In the genomic region with DNA sequence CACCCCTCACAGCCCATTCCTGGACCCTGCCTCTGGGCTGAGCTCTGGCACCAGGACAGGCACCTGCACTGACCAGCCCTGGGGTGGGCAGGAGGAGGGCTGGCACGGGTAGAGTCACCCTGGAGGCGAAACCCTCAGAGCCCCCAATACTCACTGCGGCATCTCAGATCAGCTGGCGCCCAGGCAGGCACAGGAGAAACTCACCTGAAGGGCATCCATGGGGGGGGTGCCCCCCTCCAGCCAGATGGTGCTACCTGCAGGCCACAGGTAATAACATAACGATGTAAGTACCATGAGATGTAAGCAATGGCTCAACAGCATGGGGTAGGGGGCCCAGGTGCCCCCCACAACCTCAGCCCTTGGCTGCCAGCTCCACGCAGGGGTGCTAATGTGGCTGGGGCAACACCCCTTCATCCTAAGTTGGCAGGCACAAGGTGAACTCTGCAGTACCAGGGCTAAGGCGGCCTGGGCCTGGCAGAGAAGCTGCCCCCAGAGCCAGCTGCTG, we compare ENCODE assay signal across 24 cellular contexts. TPM values are rescaled to one million over a fixed set of nuclear protein-coding genes. Genes with fewer than 3 reads are reported as not detected.
A peak's percentile ranks its signal among the peaks of the same experiment; 100 is the strongest.
DNase-seq lines count a peak whose midpoint lies in the region; ATAC-seq, FAIRE-seq and TF ChIP-seq lines count a peak whose summit lies in the region.
"Had no signal": no experiment of that assay in that cellular context is flagged by ENCODE, and none has a peak within 500 bp of the region (broad histone marks: within the 10 kb centered on the region; RNA-seq: fewer than 3 reads in every experiment).

No MANE protein-coding gene starts in this region.

- peaks cover 0 to 48% of the 10 kb centered on the region in 2 experiments; a peak in 1 of 3 replicates for H3K36me3 ChIP-seq in HEK293 (ENCODE audit: control insufficient read depth in 2 of 2, insufficient read depth in 1 of 2, low read length in 2 of 2)
- peaks cover 21 to 25% of the 10 kb centered on the region in 2 experiments for H3K36me3 ChIP-seq in GM12878 (ENCODE audit: control insufficient read depth in 2 of 2, insufficient read depth in 2 of 2, low read length in 1 of 2)
- H3K36me3 ChIP-seq in ovary, result no peaks in the 10 kb centered on the region

- no peak for TF ChIP-seq CTCF in HEK293 (tag by site-specific recombination; IDR thresholded peaks at IDR 0.05)
- no peak for TF ChIP-seq CTCF in GM12878 (IDR thresholded peaks at IDR 0.05 in 2 of 3, conservative IDR thresholded peaks at IDR 0.05 in 1 of 3; ENCODE audit: control insufficient read depth in 2 of 3, extremely low read depth in 1 of 3, insufficient read depth in 1 of 3, low read depth in 3 of 3, low read length in 3 of 3)
- TF ChIP-seq CTCF in osteocyte (IDR thresholded peaks at IDR 0.05), result no peak
- no peak for TF ChIP-seq CTCF in ovary (IDR thresholded peaks at IDR 0.05)

- no peak for FAIRE-seq in GM12878 (lab: Jason Lieb, UNC)
- FAIRE-seq: G401.6, K562 had no signal

- H4K20me1 ChIP-seq in GM12878 (ENCODE audit: control insufficient read depth, insufficient read depth), result no peaks in the 10 kb centered on the region

- BruUV-seq in GM12878 (replicated peaks; lab: Mats Ljungman, UMichigan), result no TSS peak

- RAD21 ChIA-PET in GM12878 (lab: Charles Lee; ENCODE audit: unreplicated experiment), result interaction anchor here (1.1 kb wide), 1 partner anchor 40 kb away, joined by 4 read pairs; no protein-coding TSS in a partner anchor

- no peak overlapping the region for H3K9ac ChIP-seq in GM12878 (ENCODE audit: control insufficient read depth, insufficient read depth, low read length)

- H3K27ac Mint-ChIP-seq in osteocyte (ENCODE audit: unreplicated experiment), result no peak overlapping the region

- H3K9me3 Mint-ChIP-seq in osteocyte (ENCODE audit: unreplicated experiment), result no peaks in the 10 kb centered on the region

- TF ChIP-seq RAD21 in GM12878 (IDR thresholded peaks at IDR 0.05; ENCODE audit: insufficient read depth, low read depth, low read length), result no peak

- no peak overlapping the region for H3K4me2 ChIP-seq in GM12878 (ENCODE audit: control insufficient read depth, insufficient read depth)

- no peak overlapping the region for H3K4me3 Mint-ChIP-seq in osteocyte (ENCODE audit: unreplicated experiment)
- H3K4me3 Mint-ChIP-seq: B cell; CD8-positive, alpha-beta T cell had no signal

- in situ Hi-C loops in GM12878 (cut with MboI), result no loop called here

- 92% methylated on average over 7 of the region's 7 CpGs for WGBS in GM12878 (ENCODE audit: insufficient coverage, insufficient replicate concordance, low lambda C conversion rate, missing lambda C conversion rate)
- WGBS in ovary, 3 donors, result 93 to 98% (median 94%) methylated on average over 7 of the region's 7 CpGs

- CTCF ChIA-PET in HEK293 (lab: Yijun Ruan, JAX) (interaction anchor here (0.7 to 2.4 kb wide), 4 partner anchors 41 to 945 kb away, joined by 3 to 14 read pairs (median 4); no protein-coding TSS in a partner anchor), GM12878 (lab: Yijun Ruan, JAX) (interaction anchor here (3.0 kb wide), 1 partner anchor 9 kb away, joined by 16 read pairs; no protein-coding TSS in a partner anchor)

- H2AFZ ChIP-seq in GM12878 (ENCODE audit: control insufficient read depth, low read depth, low read length), result no peak overlapping the region

- no peaks in the 10 kb centered on the region for H3K79me2 ChIP-seq in GM12878 (ENCODE audit: control insufficient read depth, insufficient read depth, low read length)

- TF ChIP-seq EP300 in GM12878 (IDR thresholded peaks at IDR 0.05; ENCODE audit: borderline replicate concordance in 1 of 2, control insufficient read depth in 1 of 2, low read depth in 2 of 2, low read length in 2 of 2) (no peak), ovary (IDR thresholded peaks at IDR 0.05) (no peak)

- TF ChIP-seq POLR2A in GM12878 (IDR thresholded peaks at IDR 0.05; ENCODE audit: low read depth, low read length) (0 out of 2 replicates have a peak, but pooled peaks have one; percentile 8), ovary (IDR thresholded peaks at IDR 0.05) (no peak)

- peaks cover 18% of the 10 kb centered on the region for H3K36me3 Mint-ChIP-seq in osteocyte (ENCODE audit: unreplicated experiment)

- no peaks in the 10 kb centered on the region for H3K4me1 ChIP-seq in HEK293 (ENCODE audit: control insufficient read depth, insufficient read depth, low read length)
- no peaks in the 10 kb centered on the region for H3K4me1 ChIP-seq in GM12878 (ENCODE audit: control insufficient read depth, insufficient read depth, low read length)
- H3K4me1 ChIP-seq in ovary (ENCODE audit: insufficient read depth), result no peaks in the 10 kb centered on the region
- H3K4me1 ChIP-seq: Caco-2 had no signal

- SMC1A ChIA-PET in GM12878 (lab: Charles Lee; ENCODE audit: uncharacterized antibody, unreplicated experiment), result no interaction called here

- no peaks in the 10 kb centered on the region for H3K27me3 Mint-ChIP-seq in osteocyte (ENCODE audit: unreplicated experiment)
- H3K27me3 Mint-ChIP-seq: B cell had no signal

- no peaks in the 10 kb centered on the region for H3K9me3 ChIP-seq in HEK293 (ENCODE audit: control insufficient read depth, insufficient read depth, low read depth, low read length)
- H3K9me3 ChIP-seq in GM12878 (replicated peaks; ENCODE audit: control insufficient read depth, insufficient read depth, low read length), result no peaks in the 10 kb centered on the region
- no peaks in the 10 kb centered on the region for H3K9me3 ChIP-seq in ovary
- H3K9me3 ChIP-seq: Caco-2 had no signal

- H3K27me3 ChIP-seq in GM12878 (replicated peaks in 1 of 2; ENCODE audit: control insufficient read depth in 2 of 2, insufficient read depth in 2 of 2, low read length in 1 of 2), result no peaks in the 10 kb centered on the region
- H3K27me3 ChIP-seq in ovary, result no peaks in the 10 kb centered on the region

- intact Hi-C loops in GM12878 (cut with micrococcal nuclease; ENCODE audit: unreplicated experiment) (no loop called here), ovary (cut with DNase I) (no loop called here)

- no peaks in the 10 kb centered on the region for H3K4me1 Mint-ChIP-seq in osteocyte (ENCODE audit: unreplicated experiment)
- H3K4me1 Mint-ChIP-seq: B cell had no signal

- POLR2A ChIA-PET in HEK293 (lab: Yijun Ruan, JAX) (no interaction called here), GM12878 (lab: Charles Lee) (no interaction called here)

- no peak overlapping the region for H3K4me3 ChIP-seq in HEK293 (ENCODE audit: low read depth, low read length)
- no peak overlapping the region for H3K4me3 ChIP-seq in GM12878
- no peak overlapping the region for H3K4me3 ChIP-seq in ovary
- H3K4me3 ChIP-seq: K562 had no signal

- peak; percentile 55 for DNase-seq in activated CD8-positive, alpha-beta memory T cell treated with anti-CD3 and anti-CD28 coated beads for 24 hours
- DNase-seq in activated CD8-positive, alpha-beta memory T cell treated with anti-CD3 and anti-CD28 coated beads, Interleukin-2, amount 50 U/mL, for 4 hours, result no peak
- DNase-seq in GM12878 (ENCODE audit: low read depth, low spot score) (no peak), osteocyte (ENCODE audit: extremely low spot score, unreplicated experiment) (peak; percentile 80), NCI-H526 (lab: John Stamatoyannopoulos, UW) (no peak), ovary (no peak)
- no peak for DNase-seq in activated naive CD4-positive, alpha-beta T cell treated with Interleukin-2 at 50 U/mL for 16 hours
- DNase-seq: Caco-2, GOT3, HCEC 1CT, Kasumi-1, NCI-H1092 treated with DMSO at 0.1 percent for 48 hours, NCI-H1436, NCI-H187, NCI-H524, NCI-H774, SHP77 had no signal

- H3K27ac ChIP-seq in HEK293 (ENCODE audit: extremely low read depth, low read depth, low read length), result no peak overlapping the region
- no peak overlapping the region for H3K27ac ChIP-seq in GM12878 (ENCODE audit: control insufficient read depth, insufficient read depth)
- H3K27ac ChIP-seq in ovary, result no peak overlapping the region
- H3K27ac ChIP-seq: 22Rv1, C4-2B had no signal

- no peak for ATAC-seq in GM12878
- ATAC-seq: CD8-positive, alpha-beta T cell; K562 had no signal

RNA-seq across cellular contexts. Expression of a gene that starts 12.1 kb away (rescaled TPM):
- 28.8 and 34.3 TPM in 2 replicates for total RNA-seq in GM12878 (2013; cell fraction: nucleolus; rRNA removed)
- 8.1 and 9.2 TPM in 2 replicates for total RNA-seq in GM12878 (2014; rRNA removed)
- 5.3 and 7.2 TPM in 2 replicates for total RNA-seq in GM12878 (2014; rRNA removed; fragmentation: Illumina TruSeq; extraction: Trizol)
- 9.5 and 11.3 TPM in 2 replicates for total RNA-seq in GM12878 (2021)
- polyA plus RNA-seq in GM12878 (2011; ENCODE audit: low read depth), result 0.87 TPM
- polyA plus RNA-seq in GM12878 (2011; rRNA removed), result 5.0 and 7.6 TPM in 2 replicates
- 4.3 and 9.9 TPM in 2 replicates for polyA plus RNA-seq in GM12878 (2011; cell fraction: cytosol; rRNA removed)
- polyA plus RNA-seq in GM12878 (2011; cell fraction: nucleus; rRNA removed), result 37.1 and 47.3 TPM in 2 replicates
- polyA plus RNA-seq in GM12878 (2012), result 5.0 and 5.5 TPM in 2 replicates
- polyA plus RNA-seq in GM12878 (2014; fragmentation: Illumina TruSeq; extraction: Trizol), result 1.1 and 4.8 TPM in 2 replicates
- 10 to 100 TPM; 10.8 to 11.8 TPM for polyA plus RNA-seq in GM12878 (2014; fragmentation: Nextera tagmentation; extraction: Ambion mirVana)
- polyA plus RNA-seq in GM12878 (2014; rRNA removed), result 10.4 and 13.6 TPM in 2 replicates
- 10 to 100 TPM; 14.2 to 15.8 TPM for polyA plus RNA-seq in GM12878 (2016; fragmentation: Nextera tagmentation; extraction: Ambion mirVana)
- polyA minus RNA-seq in GM12878 (2011; rRNA and poly(A)+ RNA removed), result 1.9 and 3.3 TPM in 2 replicates
- 1.5 and 1.8 TPM in 2 replicates for polyA minus RNA-seq in GM12878 (2011; cell fraction: cytosol; rRNA and poly(A)+ RNA removed)
- 3.4 and 5.2 TPM in 2 replicates for polyA minus RNA-seq in GM12878 (2011; cell fraction: nucleus; rRNA and poly(A)+ RNA removed)
- 4.6 and 4.8 TPM in 2 replicates for total RNA-seq in osteocyte
- total RNA-seq in ovary, result 10 to 100 TPM in 5 of 7 donors, 1 to 10 TPM in 2; 4.6 to 14.1 (median 10.3) TPM
- polyA plus RNA-seq in ovary, result 1 to 10 TPM; 8.8 to 8.9 TPM

RNA-seq across cellular contexts. Expression of a gene that starts 19.7 kb away (rescaled TPM):
- 119 and 128 TPM in 2 replicates for total RNA-seq in GM12878 (2013; cell fraction: nucleolus; rRNA removed)
- total RNA-seq in GM12878 (2014; rRNA removed) (44.5 and 50.8 TPM in 2 replicates), GM12878 (2014; rRNA removed; fragmentation: Illumina TruSeq; extraction: Trizol) (26.0 and 27.1 TPM in 2 replicates), GM12878 (2021) (63.9 and 71.5 TPM in 2 replicates), osteocyte (61.9 and 67.1 TPM in 2 replicates), ovary (10 to 100 TPM; 32.1 to 56.8 (median 44.0) TPM)
- 19.7 TPM for polyA plus RNA-seq in GM12878 (2011; ENCODE audit: low read depth)
- polyA plus RNA-seq in GM12878 (2011; rRNA removed) (36.7 and 58.7 TPM in 2 replicates), GM12878 (2014; fragmentation: Illumina TruSeq; extraction: Trizol) (36.5 and 45.8 TPM in 2 replicates), GM12878 (2014; fragmentation: Nextera tagmentation; extraction: Ambion mirVana) (10 to 100 TPM; 27.9 to 35.8 TPM), GM12878 (2014; rRNA removed) (59.3 and 65.2 TPM in 2 replicates), GM12878 (2016; fragmentation: Nextera tagmentation; extraction: Ambion mirVana) (100 to 1,000 TPM; 123 to 138 TPM), ovary (10 to 100 TPM; 33.0 to 36.3 TPM)
- polyA plus RNA-seq in GM12878 (2011; cell fraction: cytosol; rRNA removed), result 55.6 and 67.7 TPM in 2 replicates
- polyA plus RNA-seq in GM12878 (2011; cell fraction: nucleus; rRNA removed), result 252 and 294 TPM in 2 replicates
- 53.6 and 53.9 TPM in 2 replicates for polyA plus RNA-seq in GM12878 (2012)
- polyA minus RNA-seq in GM12878 (2011; rRNA and poly(A)+ RNA removed), result 45.6 and 57.2 TPM in 2 replicates
- polyA minus RNA-seq in GM12878 (2011; cell fraction: cytosol; rRNA and poly(A)+ RNA removed), result 21.9 and 23.4 TPM in 2 replicates
- polyA minus RNA-seq in GM12878 (2011; cell fraction: nucleus; rRNA and poly(A)+ RNA removed), result 68.9 and 118 TPM in 2 replicates

Comparison
In these comparisons a context has a peak if more than half of its experiments do, and no peak if none do; other contexts are left out.
1. DNase-seq: peak in activated CD8-positive, alpha-beta memory T cell treated with anti-CD3 and anti-CD28 coated beads for 24 hours (single experiment) and osteocyte (single experiment); none in activated CD8-positive, alpha-beta memory T cell treated with anti-CD3 and anti-CD28 coated beads, Interleukin-2, amount 50 U/mL, for 4 hours (single experiment), GM12878 (single experiment), activated naive CD4-positive, alpha-beta T cell treated with Interleukin-2 at 50 U/mL for 16 hours (single experiment), NCI-H526 (0 of 2) and ovary (0 of 5).